ENCODE assay signal across 8 cellular contexts in genomic region chr2:84905181-84906107, GRCh38. TPM values are rescaled to one million over a fixed set of nuclear protein-coding genes. Genes with fewer than 3 reads are reported as not detected.
DNase-seq lines count a peak whose midpoint lies in the region; ATAC-seq and TF ChIP-seq lines count a peak whose summit lies in the region.

TMSB10 (plus strand) TSS chr2:84905656.

- DNase-seq in DMS114 treated with DMSO at 0.1 percent for 48 hours (lab: John Stamatoyannopoulos, UW; ENCODE audit: unreplicated experiment) (peak; percentile 67), PC-9 (peak; percentile 62 to 90)
- DNase-seq in activated T-cell treated with anti-CD3 and anti-CD28 coated beads, Interleukin-2, amount 50 U/mL, for 24 hours = peak; percentile 94
- peak; percentile 65 to 72 for DNase-seq in stimulated activated CD8-positive, alpha-beta memory T cell treated with anti-CD3 and anti-CD28 coated beads, Interleukin-7, amount 100 ng/mL, for 48 hours (ENCODE audit: extremely low read depth in 1 of 2, low read depth in 1 of 2)

- POLR2A ChIA-PET in PC-9 (lab: Charles Lee; ENCODE audit: unreplicated experiment) = interaction anchor here (0.6 kb wide), 1 partner anchor 422 kb away, joined by 5 read pairs; no protein-coding TSS in a partner anchor

- H3K9me3 ChIP-seq in HUES6 (ENCODE audit: control insufficient read depth, insufficient read depth, low read depth, low read length) (no peaks in the 10 kb centered on the region; the same call in 1 of the 2 replicates), PC-9 (ENCODE audit: insufficient read depth, low read depth) (no peaks in the 10 kb centered on the region), muscle layer of duodenum (ENCODE audit: control insufficient read depth in 1 of 2, low read length in 2 of 2) (no peaks in the 10 kb centered on the region)

- CTCF ChIA-PET in PC-9 (lab: Charles Lee) = interaction anchor here (0.8 to 1.8 kb wide), 2 partner anchors 20 to 396 kb away, joined by 3 to 7 read pairs; no protein-coding TSS in a partner anchor

- H3K4me3 Mint-ChIP-seq in activated T-cell treated with anti-CD3 and anti-CD28 coated beads, Interleukin-2, amount 50 U/mL, for 24 hours = peak within 1 kb of the TSS; percentile 94

- no peak for TF ChIP-seq CTCF in PC-9 (conservative IDR thresholded peaks at IDR 0.05)

- H3K4me1 Mint-ChIP-seq in activated T-cell treated with anti-CD3 and anti-CD28 coated beads, Interleukin-2, amount 50 U/mL, for 24 hours (ENCODE audit: low read depth) = peaks cover 63% of the 10 kb centered on the region

- intact Hi-C loops in PC-9 (cut with micrococcal nuclease; ENCODE audit: unreplicated experiment) = loop anchor here (2.0 to 5.0 kb wide), 2 partner anchors 53 to 447 kb away; partner anchors contain the start of genes ELMOD3 and RETSAT

- H3K9me3 Mint-ChIP-seq in activated T-cell treated with anti-CD3 and anti-CD28 coated beads, Interleukin-2, amount 50 U/mL, for 24 hours = peaks cover 9% of the 10 kb centered on the region

- no peaks in the 10 kb centered on the region for H3K9me2 ChIP-seq in PC-9 (ENCODE audit: insufficient read depth)

- no peaks in the 10 kb centered on the region for H4K20me1 ChIP-seq in PC-9 (ENCODE audit: insufficient read depth)

- no TSS peak for BruUV-seq in PC-9 (replicated peaks; lab: Mats Ljungman, UMichigan)

- H3K36me3 ChIP-seq in HUES6 (ENCODE audit: control insufficient read depth, insufficient read depth, low read length) (peaks cover 15% of the 10 kb centered on the region), PC-9 (ENCODE audit: low read depth) (no peaks in the 10 kb centered on the region), muscle layer of duodenum (ENCODE audit: control insufficient read depth in 1 of 2, insufficient read depth in 2 of 2, low read length in 2 of 2) (peaks cover 0 to 10% of the 10 kb centered on the region in 2 donors)

- peaks cover 9% of the 10 kb centered on the region; the same call in 1 of the 2 replicates for H3K27me3 ChIP-seq in HUES6 (ENCODE audit: control insufficient read depth, insufficient read depth, low read length)
- 0 out of 2 replicates have a peak, but pooled peaks cover 3% of the 10 kb centered on the region for H3K27me3 ChIP-seq in PC-9 (ENCODE audit: insufficient read depth, low read depth)
- no peaks in the 10 kb centered on the region for H3K27me3 ChIP-seq in muscle layer of duodenum (ENCODE audit: low read depth, low read length)

- H3K4me1 ChIP-seq in HUES6 (ENCODE audit: control insufficient read depth, insufficient read depth, low read length) = peaks cover 11% of the 10 kb centered on the region
- peaks cover 21% of the 10 kb centered on the region for H3K4me1 ChIP-seq in PC-9 (replicated peaks; ENCODE audit: insufficient read depth)
- H3K4me1 ChIP-seq in muscle layer of duodenum (ENCODE audit: control insufficient read depth in 1 of 2, insufficient read depth in 2 of 2, low read length in 2 of 2) = no peaks in the 10 kb centered on the region

- H3K4me2 ChIP-seq in PC-9 = peak within 1 kb of the TSS; percentile 96

- H3K4me3 ChIP-seq in HUES6 (ENCODE audit: low read depth, low read length) (peak within 1 kb of the TSS; percentile 98), PC-9 (peak within 1 kb of the TSS; percentile 97), muscle layer of duodenum (ENCODE audit: low read depth in 1 of 2, low read length in 2 of 2) (peak within 1 kb of the TSS; percentile 91 to 96)

- peak within 1 kb of the TSS; percentile 99 for H3K9ac ChIP-seq in HUES6 (ENCODE audit: low read length)

- H3K27ac ChIP-seq in HUES6 (ENCODE audit: low read depth, low read length) (peak within 1 kb of the TSS; percentile 92; the same call in 1 of the 2 replicates), PC-9 (peak within 1 kb of the TSS; percentile 80), muscle layer of duodenum (ENCODE audit: low read length) (peak within 1 kb of the TSS; percentile 94)

- no peaks in the 10 kb centered on the region for H3K27me3 Mint-ChIP-seq in activated T-cell treated with anti-CD3 and anti-CD28 coated beads, Interleukin-2, amount 50 U/mL, for 24 hours

- H2AFZ ChIP-seq in PC-9 = peak within 1 kb of the TSS; percentile 85

- peaks cover 18% of the 10 kb centered on the region for H3K79me2 ChIP-seq in PC-9 (ENCODE audit: low read depth)

- ATAC-seq in GM21423 (IDR thresholded peaks at IDR 0.05; ENCODE audit: unreplicated experiment) = peak; percentile 62
- ATAC-seq in esophagus mucosa = peak; percentile 85

- H3K27ac Mint-ChIP-seq in activated T-cell treated with anti-CD3 and anti-CD28 coated beads, Interleukin-2, amount 50 U/mL, for 24 hours = peak within 1 kb of the TSS; percentile 95

- peaks cover 42% of the 10 kb centered on the region for H3K36me3 Mint-ChIP-seq in activated T-cell treated with anti-CD3 and anti-CD28 coated beads, Interleukin-2, amount 50 U/mL, for 24 hours (ENCODE audit: low read depth)

- H3F3A ChIP-seq in PC-9 (ENCODE audit: insufficient read depth, low read depth) = peaks cover 20% of the 10 kb centered on the region

RNA-seq across cellular contexts. Expression of gene TMSB10, which starts in this region (rescaled TPM):
- total RNA-seq in PC-9 (2021) (1,668 and 1,769 TPM in 2 replicates), esophagus mucosa (1,660 TPM)

Comparison
In these comparisons a context has a peak if more than half of its experiments do, and no peak if none do; other contexts are left out.
1. Peak in every context shown above with its lines: DNase-seq, ATAC-seq, H3K4me3 ChIP-seq and H3K27ac ChIP-seq.